In genomic region chr11:76208829-76209670, GRCh38 we compare ENCODE assay signal across 8 cellular contexts. TPM values are rescaled to one million over a fixed set of nuclear protein-coding genes. Genes with fewer than 3 reads are reported as not detected.
DNase-seq lines count a peak whose midpoint lies in the region; TF ChIP-seq lines count a peak whose summit lies in the region.

No MANE protein-coding gene starts in this region.

- H3K9me2 ChIP-seq in SK-N-SH = no peaks in the 10 kb centered on the region

- H3K4me3 Mint-ChIP-seq in activated naive CD4-positive, alpha-beta T cell treated with anti-CD3 and anti-CD28 coated beads, Interleukin-2, amount 50 U/mL, for 24 hours = peak overlapping the region; percentile 80
- peak overlapping the region; percentile 80 for H3K4me3 Mint-ChIP-seq in type B pancreatic cell

- H3K27ac ChIP-seq in SK-N-SH (ENCODE audit: low read depth in 2 of 2, low read length in 1 of 2) = no peak overlapping the region

- peaks cover 30% of the 10 kb centered on the region for H3K27me3 Mint-ChIP-seq in activated naive CD4-positive, alpha-beta T cell treated with anti-CD3 and anti-CD28 coated beads, Interleukin-2, amount 50 U/mL, for 24 hours
- H3K27me3 Mint-ChIP-seq in type B pancreatic cell = peaks cover 59% of the 10 kb centered on the region

- H2AFZ ChIP-seq in SK-N-SH (ENCODE audit: low read depth) = peak overlapping the region; percentile 90

- POLR2A ChIA-PET in SK-N-SH (lab: Yijun Ruan, JAX) = interaction anchor here (0.6 kb wide), 1 partner anchor 25 kb away, joined by 3 read pairs; no protein-coding TSS in a partner anchor

- H3K4me1 ChIP-seq in SK-N-SH (ENCODE audit: control insufficient read depth in 1 of 2, insufficient read depth in 2 of 2, low read depth in 1 of 2, low read length in 1 of 2) = peaks cover 0 to 37% of the 10 kb centered on the region in 2 experiments; a peak in 1 of 4 replicates

- H3K4me3 ChIP-seq in Jurkat, Clone E6-1 (ENCODE audit: low read length) = peak overlapping the region; percentile 51
- peak overlapping the region; percentile 57 to 68 for H3K4me3 ChIP-seq in SK-N-SH (ENCODE audit: low read depth in 2 of 2, low read length in 1 of 2)

- no peaks in the 10 kb centered on the region for H3K36me3 ChIP-seq in SK-N-SH (replicated peaks in 1 of 2; ENCODE audit: control insufficient read depth in 1 of 2, insufficient read depth in 2 of 2, low read length in 1 of 2)

- CTCF ChIA-PET in SK-N-SH (lab: Yijun Ruan, JAX) = interaction anchor here (0.6 to 9.7 kb wide), 62 partner anchors 9 to 513 kb away, joined by 3 to 328 read pairs (median 6); no protein-coding TSS in a partner anchor

- peak overlapping the region; percentile 90 for H3K4me2 ChIP-seq in SK-N-SH

- H3K36me3 Mint-ChIP-seq in activated naive CD4-positive, alpha-beta T cell treated with anti-CD3 and anti-CD28 coated beads, Interleukin-2, amount 50 U/mL, for 24 hours = no peaks in the 10 kb centered on the region
- peaks cover 3% of the 10 kb centered on the region for H3K36me3 Mint-ChIP-seq in type B pancreatic cell

- H3K27me3 ChIP-seq in SK-N-SH (ENCODE audit: insufficient read depth) = peaks cover 10% of the 10 kb centered on the region

- under 1% methylated on average over 18 of the region's 94 CpGs for WGBS in SK-N-SH (ENCODE audit: low lambda C conversion rate)

- H4K20me1 ChIP-seq in SK-N-SH (ENCODE audit: insufficient read depth) = no peaks in the 10 kb centered on the region

- H3F3A ChIP-seq in SK-N-SH (replicated peaks; ENCODE audit: insufficient read depth) = no peaks in the 10 kb centered on the region

- TF ChIP-seq RAD21 in SK-N-SH (IDR thresholded peaks at IDR 0.05; ENCODE audit: low read length) = peak; percentile 29; the same call in 1 of the 2 replicates

- peak; percentile 69 for DNase-seq in ELR (ENCODE audit: low read depth)
- DNase-seq in Jurkat, Clone E6-1 (ENCODE audit: low read depth, low spot score) = peak; percentile 26
- peak; percentile 92 for DNase-seq in SK-N-SH
- peak; percentile 89 for DNase-seq in cardiac septum (ENCODE audit: low spot score)
- peak in 7 of 10 donors; percentile 36 to 92 (median 70) for DNase-seq in posterior cingulate gyrus
- DNase-seq in type B pancreatic cell (ENCODE audit: extremely low spot score, unreplicated experiment) = peak; percentile 87
- DNase-seq in H4 (ENCODE audit: low spot score) = no peak

- no peaks in the 10 kb centered on the region for H3K79me2 ChIP-seq in SK-N-SH (ENCODE audit: insufficient read depth)

- TF ChIP-seq CTCF in SK-N-SH (IDR thresholded peaks at IDR 0.05) (peak; percentile 84), type B pancreatic cell (conservative IDR thresholded peaks at IDR 0.05) (peak; percentile 99)

- peaks cover 16% of the 10 kb centered on the region for H3K4me1 Mint-ChIP-seq in activated naive CD4-positive, alpha-beta T cell treated with anti-CD3 and anti-CD28 coated beads, Interleukin-2, amount 50 U/mL, for 24 hours
- H3K4me1 Mint-ChIP-seq in type B pancreatic cell (ENCODE audit: unreplicated experiment) = peaks cover 23% of the 10 kb centered on the region

- H3K9ac ChIP-seq in SK-N-SH = no peak overlapping the region

- no peak for TF ChIP-seq EP300 in SK-N-SH (IDR thresholded peaks at IDR 0.05; ENCODE audit: borderline replicate concordance in 1 of 2, low read depth in 1 of 2, low read length in 1 of 2)

- H3K9me3 ChIP-seq in SK-N-SH = no peaks in the 10 kb centered on the region

- intact Hi-C loops in cardiac septum (cut with DNase I) = loop anchor here (1.0 to 5.0 kb wide), 3 partner anchors 111 to 303 kb away; no protein-coding TSS in a partner anchor
- intact Hi-C loops in posterior cingulate gyrus (cut with DNase I) = loop anchor here (1.0 to 5.0 kb wide), 2 partner anchors 109 to 303 kb away; no protein-coding TSS in a partner anchor

- H3K27ac Mint-ChIP-seq in activated naive CD4-positive, alpha-beta T cell treated with anti-CD3 and anti-CD28 coated beads, Interleukin-2, amount 50 U/mL, for 24 hours = no peak overlapping the region
- no peak overlapping the region for H3K27ac Mint-ChIP-seq in type B pancreatic cell

- H3K9me3 Mint-ChIP-seq in activated naive CD4-positive, alpha-beta T cell treated with anti-CD3 and anti-CD28 coated beads, Interleukin-2, amount 50 U/mL, for 24 hours = no peaks in the 10 kb centered on the region
- no peaks in the 10 kb centered on the region for H3K9me3 Mint-ChIP-seq in type B pancreatic cell

TF ChIP-seq in SK-N-SH, 30 proteins besides CTCF, POLR2A, EP300 and RAD21:
- TF ChIP-seq CHD2 (IDR thresholded peaks at IDR 0.05; ENCODE audit: low read length, partially characterized antibody) (no peak), MAX (IDR thresholded peaks at IDR 0.05; ENCODE audit: low read depth) (peak; percentile 47), NFIC (IDR thresholded peaks at IDR 0.05; ENCODE audit: borderline replicate concordance) (no peak), SMC3 (IDR thresholded peaks at IDR 0.05; ENCODE audit: low read depth, low read length) (peak; percentile 52), SIN3A (IDR thresholded peaks at IDR 0.05; ENCODE audit: borderline replicate concordance, low read depth, low read length) (peak; percentile 33; the same call in 1 of the 2 replicates), RXRA (IDR thresholded peaks at IDR 0.05; ENCODE audit: borderline replicate concordance, low read depth) (no peak)

RNA-seq across cellular contexts. Expression of gene WNT11, which starts 2.7 kb away (rescaled TPM):
- polyA plus RNA-seq in Jurkat, Clone E6-1 (2012; ENCODE audit: insufficient read depth, insufficient read length) = not detected
- 0.43 and 0.70 TPM in 2 replicates for polyA plus RNA-seq in SK-N-SH (2012; rRNA removed)
- polyA plus RNA-seq in SK-N-SH (2012; cell fraction: cytosol; rRNA removed) = 0.21 and 0.33 TPM in 2 replicates
- polyA plus RNA-seq in SK-N-SH (2012; cell fraction: nucleus; rRNA removed) = 0.74 and 0.83 TPM in 2 replicates
- 9.2 TPM for total RNA-seq in cardiac septum
- 18.2 and 25.9 TPM in 2 replicates for total RNA-seq in type B pancreatic cell (ENCODE audit: low replicate concordance)
- 0.76 TPM in 1 of 2 replicates, not detected in the other for total RNA-seq in H4 (2014; rRNA removed; shearing (Covaris generic))
